12 cellular contexts compared by ENCODE assay signal in genomic region chr7:116317907-116318306, GRCh38.
A peak's percentile ranks its signal among the peaks of the same experiment; 100 is the strongest.
DNase-seq lines count a peak whose midpoint lies in the region; FAIRE-seq and TF ChIP-seq lines count a peak whose summit lies in the region.
"Had no signal": no experiment of that assay in that cellular context is flagged by ENCODE, and none has a peak within 500 bp of the region (broad histone marks: within the 10 kb centered on the region; RNA-seq: fewer than 3 reads in every experiment).

No MANE protein-coding gene starts in this region.

- no peaks in the 10 kb centered on the region for H3K27me3 ChIP-seq in PC-9 (ENCODE audit: insufficient read depth, low read depth)
- H3K27me3 ChIP-seq in endothelial cell of umbilical vein (ENCODE audit: control insufficient read depth in 2 of 2, insufficient read depth in 2 of 2, low read length in 2 of 2) = no peaks in the 10 kb centered on the region
- no peaks in the 10 kb centered on the region for H3K27me3 ChIP-seq in sigmoid colon
- no peaks in the 10 kb centered on the region for H3K27me3 ChIP-seq in Karpas-422 (ENCODE audit: low read length)
- H3K27me3 ChIP-seq in ovary = no peaks in the 10 kb centered on the region
- H3K27me3 ChIP-seq: right lobe of liver had no signal

- H3K9me3 ChIP-seq in PC-9 (ENCODE audit: insufficient read depth, low read depth) (0 out of 2 replicates have a peak, but pooled peaks cover 6% of the 10 kb centered on the region), endothelial cell of umbilical vein (replicated peaks; ENCODE audit: control insufficient read depth, insufficient read depth, low read length) (no peaks in the 10 kb centered on the region), sigmoid colon (peaks cover 0 to 3% (median 0%) of the 10 kb centered on the region in 4 donors), Karpas-422 (ENCODE audit: low read length) (no peaks in the 10 kb centered on the region), ovary (no peaks in the 10 kb centered on the region)
- H3K9me3 ChIP-seq: right lobe of liver had no signal

- peaks cover 37% of the 10 kb centered on the region for H3K4me1 ChIP-seq in PC-9 (replicated peaks; ENCODE audit: insufficient read depth)
- H3K4me1 ChIP-seq in endothelial cell of umbilical vein (ENCODE audit: control insufficient read depth, extremely low read depth, insufficient read depth, low read length) = peaks cover 72% of the 10 kb centered on the region
- H3K4me1 ChIP-seq in sigmoid colon = peaks cover 0 to 30% (median 22%) of the 10 kb centered on the region in 4 donors
- H3K4me1 ChIP-seq in Karpas-422 (ENCODE audit: low read length) = no peaks in the 10 kb centered on the region
- peaks cover 9% of the 10 kb centered on the region for H3K4me1 ChIP-seq in ovary (ENCODE audit: insufficient read depth)
- H3K4me1 ChIP-seq: right lobe of liver had no signal

- H3K9ac ChIP-seq in endothelial cell of umbilical vein (replicated peaks; ENCODE audit: extremely low read depth, insufficient read depth, low read length) (no peak overlapping the region), Karpas-422 (ENCODE audit: low read length) (no peak overlapping the region)

- peaks cover 25% of the 10 kb centered on the region for H3F3A ChIP-seq in PC-9 (ENCODE audit: insufficient read depth, low read depth)

- in situ Hi-C loops in ACHN (cut with HindIII; ENCODE audit: low pct_ligation_motif_present, low pct_unique_long_range_greater_than_20kb, low sequenced_read_pairs) = no loop called here

- H3K27ac ChIP-seq in PC-9 (peak overlapping the region; percentile 88), endothelial cell of umbilical vein (ENCODE audit: insufficient read depth, low read depth, low read length) (peak overlapping the region; percentile 97), sigmoid colon (peak overlapping the region; percentile 74 to 83 (median 81)), Karpas-422 (ENCODE audit: low read length) (no peak overlapping the region), ovary (no peak overlapping the region)
- H3K27ac ChIP-seq: right lobe of liver had no signal

- dilution Hi-C loops in endothelial cell of umbilical vein (cut with MboI; ENCODE audit: extremely low pct_ligation_motif_present, low sequenced_read_pairs) = no loop called here

- intact Hi-C loops in PC-9 (cut with micrococcal nuclease; ENCODE audit: unreplicated experiment) = loop anchor here (1.0 to 5.0 kb wide), 8 partner anchors 37 to 374 kb away; no protein-coding TSS in a partner anchor
- intact Hi-C loops in endothelial cell of umbilical vein (cut with micrococcal nuclease) = loop anchor here (1.0 to 10.0 kb wide), 8 partner anchors 9 to 487 kb away; no protein-coding TSS in a partner anchor
- intact Hi-C loops in sigmoid colon (cut with DNase I) = loop anchor here (5.0 kb wide), 1 partner anchor 34 kb away; no protein-coding TSS in a partner anchor
- intact Hi-C loops in ovary (cut with DNase I) = no loop called here

- peak overlapping the region; percentile 73; the same call in 1 of the 2 replicates for H3K4me2 ChIP-seq in PC-9
- peak overlapping the region; percentile 21 for H3K4me2 ChIP-seq in endothelial cell of umbilical vein (ENCODE audit: insufficient read depth, low read length)
- no peak overlapping the region for H3K4me2 ChIP-seq in Karpas-422 (ENCODE audit: low read depth, low read length, poor library complexity, severe bottlenecking)

- no peak for FAIRE-seq in endothelial cell of umbilical vein (lab: Jason Lieb, UNC)

- H4K20me1 ChIP-seq in PC-9 (ENCODE audit: insufficient read depth) (no peaks in the 10 kb centered on the region), endothelial cell of umbilical vein (replicated peaks; ENCODE audit: control insufficient read depth, extremely low read depth, insufficient read depth, low read length) (peaks cover 2% of the 10 kb centered on the region), Karpas-422 (ENCODE audit: insufficient read depth, low read depth, low read length) (no peaks in the 10 kb centered on the region)

- no peak overlapping the region for H2AFZ ChIP-seq in PC-9
- H2AFZ ChIP-seq in endothelial cell of umbilical vein (ENCODE audit: low read depth, low read length) = no peak overlapping the region
- H2AFZ ChIP-seq in Karpas-422 (ENCODE audit: low read length) = no peak overlapping the region

- TF ChIP-seq EP300 in sigmoid colon (IDR thresholded peaks at IDR 0.05) (no peak), ovary (IDR thresholded peaks at IDR 0.05) (no peak)

- H3K4me3 ChIP-seq in PC-9 (no peak overlapping the region), endothelial cell of umbilical vein (replicated peaks in 1 of 3; ENCODE audit: insufficient read depth in 1 of 3, low read depth in 1 of 3, low read length in 3 of 3) (no peak overlapping the region), sigmoid colon (no peak overlapping the region), Karpas-422 (ENCODE audit: low read length) (no peak overlapping the region), ovary (no peak overlapping the region)
- H3K4me3 ChIP-seq: right lobe of liver had no signal

- TF ChIP-seq POLR2A in endothelial cell of umbilical vein (IDR thresholded peaks at IDR 0.05; ENCODE audit: low read depth, low read length) = no peak
- no peak for TF ChIP-seq POLR2A in sigmoid colon (IDR thresholded peaks at IDR 0.05)
- no peak for TF ChIP-seq POLR2A in ovary (IDR thresholded peaks at IDR 0.05)

- POLR2A ChIA-PET in PC-9 (lab: Charles Lee; ENCODE audit: unreplicated experiment) (no interaction called here), endothelial cell of umbilical vein (lab: Charles Lee) (no interaction called here)

- no peak for TF ChIP-seq CTCF in PC-9 (conservative IDR thresholded peaks at IDR 0.05)
- TF ChIP-seq CTCF in endothelial cell of umbilical vein (IDR thresholded peaks at IDR 0.05; ENCODE audit: extremely low read depth in 1 of 2, insufficient read depth in 1 of 2, low read depth in 1 of 2, low read length in 2 of 2) = no peak
- TF ChIP-seq CTCF in sigmoid colon (IDR thresholded peaks at IDR 0.05) = no peak
- TF ChIP-seq CTCF in ovary (IDR thresholded peaks at IDR 0.05) = no peak

- BruUV-seq in PC-9 (replicated peaks; lab: Mats Ljungman, UMichigan) = no TSS peak
- no TSS peak for BruUV-seq in endothelial cell of umbilical vein (replicated peaks; lab: Mats Ljungman, UMichigan)

- H3K9me2 ChIP-seq in PC-9 (ENCODE audit: insufficient read depth) (no peaks in the 10 kb centered on the region), Karpas-422 (replicated peaks; ENCODE audit: insufficient read depth, low read length) (no peaks in the 10 kb centered on the region)

- H3K9me1 ChIP-seq in endothelial cell of umbilical vein (replicated peaks; ENCODE audit: control insufficient read depth, extremely low read depth, insufficient read depth, low read length) = no peaks in the 10 kb centered on the region

- CTCF ChIA-PET in PC-9 (lab: Charles Lee) (no interaction called here), endothelial cell of umbilical vein (lab: Charles Lee) (interaction anchor here (1.0 to 1.7 kb wide), 2 partner anchors 30 to 58 kb away, joined by 3 to 7 read pairs; no protein-coding TSS in a partner anchor)

- 87 to 91% methylated on average over 4 of the region's 4 CpGs for WGBS in sigmoid colon, 2 donors
- 92 to 94% (median 93%) methylated on average over 4 of the region's 4 CpGs for WGBS in ovary, 3 donors

- H3K36me3 ChIP-seq in PC-9 (ENCODE audit: low read depth) (no peaks in the 10 kb centered on the region), endothelial cell of umbilical vein (ENCODE audit: control insufficient read depth in 2 of 2, extremely low read depth in 1 of 2, insufficient read depth in 2 of 2, low read length in 2 of 2) (peaks cover 0 to 10% of the 10 kb centered on the region in 2 experiments), sigmoid colon (no peaks in the 10 kb centered on the region), Karpas-422 (ENCODE audit: insufficient read depth, low read length) (no peaks in the 10 kb centered on the region), ovary (no peaks in the 10 kb centered on the region)
- H3K36me3 ChIP-seq: right lobe of liver had no signal

- H3K79me2 ChIP-seq in PC-9 (ENCODE audit: low read depth) = no peaks in the 10 kb centered on the region
- H3K79me2 ChIP-seq in endothelial cell of umbilical vein (ENCODE audit: control insufficient read depth, insufficient read depth, low read length) = peaks cover 89% of the 10 kb centered on the region
- no peaks in the 10 kb centered on the region for H3K79me2 ChIP-seq in Karpas-422 (ENCODE audit: low read length)

- peak; percentile 62 for DNase-seq in ACHN
- peak; percentile 6 to 44 for DNase-seq in PC-9
- DNase-seq in endothelial cell of umbilical vein (ENCODE audit: low read depth, low spot score) = peak; percentile 26
- no peak for DNase-seq in sigmoid colon
- DNase-seq in UCSD-AML1 (lab: John Stamatoyannopoulos, UW; ENCODE audit: unreplicated experiment) = no peak
- no peak for DNase-seq in Karpas-422
- no peak for DNase-seq in stimulated activated CD8-positive, alpha-beta memory T cell treated with anti-CD3 and anti-CD28 coated beads, Interleukin-4, amount 100 ng/mL, for 48 hours
- DNase-seq in ovary = no peak
- DNase-seq: activated gamma-delta T cell treated with Interleukin-2 at 50 U/mL for 16 hours, NCI-H187 treated with DMSO at 0.1 percent for 48 hours, NCI-H748 treated with DMSO at 0.1 percent for 48 hours had no signal

TF ChIP-seq in endothelial cell of umbilical vein, 7 proteins besides CTCF, POLR2A, EP300 and RAD21:
- TF ChIP-seq MAX (IDR thresholded peaks at IDR 0.05; ENCODE audit: insufficient read depth, insufficient read length) = no peak
- TF ChIP-seq JUN (IDR thresholded peaks at IDR 0.05; ENCODE audit: borderline replicate concordance, insufficient read depth, insufficient read length, low read depth) = no peak
- TF ChIP-seq EZH2 (IDR thresholded peaks at IDR 0.05; ENCODE audit: borderline replicate concordance, low read depth, low read length, severe bottlenecking) = no peak
- no peak for TF ChIP-seq POLR2AphosphoS5 (IDR thresholded peaks at IDR 0.05; ENCODE audit: insufficient read depth, low read depth, low read length)
- TF ChIP-seq MYC (IDR thresholded peaks at IDR 0.05; ENCODE audit: low read depth, low read length) = no peak
- TF ChIP-seq FOS (IDR thresholded peaks at IDR 0.05; ENCODE audit: borderline replicate concordance, insufficient read depth, low read length) = no peak
TF ChIP-seq in endothelial cell of umbilical vein: peak in this region for 0.

Comparison
In these comparisons a context has a peak if more than half of its experiments do, and no peak if none do; other contexts are left out.
1. DNase-seq: peak in ACHN (single experiment), PC-9 (2 of 2) and endothelial cell of umbilical vein (single experiment); none in sigmoid colon (single experiment), UCSD-AML1 (single experiment), Karpas-422 (single experiment), stimulated activated CD8-positive, alpha-beta memory T cell treated with anti-CD3 and anti-CD28 coated beads, Interleukin-4, amount 100 ng/mL, for 48 hours (single experiment) and ovary (0 of 5).
2. H3K27ac ChIP-seq: peak in PC-9 (single experiment), endothelial cell of umbilical vein (single experiment) and sigmoid colon (4 of 4); none in Karpas-422 (single experiment) and ovary (0 of 2).
3. intact Hi-C loops: an anchor here in PC-9 (1.0 to 5.0 kb wide), endothelial cell of umbilical vein (1.0 to 10.0 kb wide) and sigmoid colon (5.0 kb wide); none called in ovary.